Comparison of ENCODE assay signal across 15 cellular contexts in genomic region chrX:42519666-42520231, GRCh38.
DNase-seq lines count a peak whose midpoint lies in the region; ATAC-seq and TF ChIP-seq lines count a peak whose summit lies in the region.
"Had no signal": no experiment of that assay in that cellular context is flagged by ENCODE, and none has a peak within 500 bp of the region (broad histone marks: within the 10 kb centered on the region; RNA-seq: fewer than 3 reads in every experiment).

No MANE protein-coding gene starts in this region.

- no peaks in the 10 kb centered on the region for H3K79me2 ChIP-seq in GM23338 (replicated peaks; ENCODE audit: insufficient read depth)

- H3K4me2 ChIP-seq in GM23338, result no peak overlapping the region

- no peaks in the 10 kb centered on the region for H3F3A ChIP-seq in GM23338 (replicated peaks; ENCODE audit: low read depth)

- peak; percentile 9 for DNase-seq in ACHN
- DNase-seq in GM23338 (ENCODE audit: low spot score), result no peak
- DNase-seq in foreskin fibroblast, result peak; percentile 35 to 74
- no peak for DNase-seq in activated gamma-delta T cell treated with Interleukin-2 at 50 U/mL for 16 hours
- DNase-seq in NCI-H526 treated with DMSO at 0.1 percent for 48 hours (lab: John Stamatoyannopoulos, UW), result no peak
- DNase-seq: activated CD4-positive, CD25-positive, alpha-beta regulatory T cell treated with anti-CD3 and anti-CD28 coated beads, Interleukin-2, amount 50 U/mL, for 72 hours; activated effector memory CD4-positive, alpha-beta T cell treated with Interleukin-2 at 50 U/mL for 16 hours; NCI-H2029; SHP77 treated with DMSO at 0.1 percent for 48 hours; spleen; stimulated activated CD8-positive, alpha-beta memory T cell treated with anti-CD3 and anti-CD28 coated beads, Interleukin-4, amount 100 ng/mL, for 48 hours had no signal

- no peaks in the 10 kb centered on the region for H3K27me3 ChIP-seq in GM23338 (ENCODE audit: insufficient read depth)
- H3K27me3 ChIP-seq: spleen had no signal

- no peak overlapping the region for H3K27ac Mint-ChIP-seq in GM23338

- H3K9me3 Mint-ChIP-seq in GM23338, result no peaks in the 10 kb centered on the region; the same call in 2 of the 3 replicates

- in situ Hi-C loops in ACHN (cut with HindIII; ENCODE audit: low pct_ligation_motif_present, low pct_unique_long_range_greater_than_20kb, low sequenced_read_pairs), result no loop called here

- no peaks in the 10 kb centered on the region for H3K9me2 ChIP-seq in GM23338 (ENCODE audit: insufficient read depth)

- H3K4me3 ChIP-seq in GM23338 (no peak overlapping the region), foreskin fibroblast (ENCODE audit: low read depth in 1 of 2, low read length in 2 of 2) (no peak overlapping the region)
- H3K4me3 ChIP-seq: spleen had no signal

- H3K27ac ChIP-seq in GM23338 (ENCODE audit: low read depth) (no peak overlapping the region), VCaP (no peak overlapping the region)
- H3K27ac ChIP-seq: spleen had no signal

- no peaks in the 10 kb centered on the region for H3K4me1 Mint-ChIP-seq in GM23338
- H3K4me1 Mint-ChIP-seq: CD14-positive monocyte had no signal

- ATAC-seq in GM23338 (no peak), GM21723 (IDR thresholded peaks at IDR 0.05; ENCODE audit: unreplicated experiment) (no peak), GM18861 (IDR thresholded peaks at IDR 0.05; ENCODE audit: unreplicated experiment) (no peak)

- H3K27me3 Mint-ChIP-seq in GM23338 (ENCODE audit: insufficient read depth, low read depth, poor library complexity), result no peaks in the 10 kb centered on the region

- H3K36me3 ChIP-seq in GM23338 (ENCODE audit: insufficient read depth), result no peaks in the 10 kb centered on the region
- H3K36me3 ChIP-seq: spleen had no signal

- H4K20me1 ChIP-seq in GM23338 (replicated peaks; ENCODE audit: insufficient read depth), result no peaks in the 10 kb centered on the region

- H2AFZ ChIP-seq in GM23338, result no peak overlapping the region

- H3K36me3 Mint-ChIP-seq in GM23338 (ENCODE audit: low read depth), result no peaks in the 10 kb centered on the region
- H3K36me3 Mint-ChIP-seq: CD14-positive monocyte had no signal

- no peaks in the 10 kb centered on the region for H3K4me1 ChIP-seq in GM23338 (ENCODE audit: insufficient read depth)
- H3K4me1 ChIP-seq: spleen had no signal

- peak; percentile 8 to 26; a peak in 1 of 4 replicates for TF ChIP-seq CTCF in GM23338 (conservative IDR thresholded peaks at IDR 0.05; ENCODE audit: low read depth in 2 of 2)
- TF ChIP-seq CTCF in VCaP (conservative IDR thresholded peaks at IDR 0.05), result 0 out of 2 replicates have a peak, but pooled peaks have one; percentile 16
- TF ChIP-seq CTCF in foreskin fibroblast (IDR thresholded peaks at IDR 0.05; ENCODE audit: low read depth, low read length), result peak; percentile 13

- H3K4me3 Mint-ChIP-seq in GM23338, result no peak overlapping the region
- H3K4me3 Mint-ChIP-seq: CD14-positive monocyte had no signal

TF ChIP-seq in GM23338, 12 proteins besides CTCF, POLR2A, EP300 and RAD21:
- TF ChIP-seq JUNB (IDR thresholded peaks at IDR 0.05; ENCODE audit: unreplicated experiment) (no peak), POLR2AphosphoS5 (IDR thresholded peaks at IDR 0.05; ENCODE audit: low read depth) (no peak), ZNF331 (CRISPR knock-in tag; IDR thresholded peaks at IDR 0.05; ENCODE audit: low read depth) (no peak), REST (IDR thresholded peaks at IDR 0.05; ENCODE audit: unreplicated experiment) (no peak), NANOG (IDR thresholded peaks at IDR 0.05; ENCODE audit: borderline replicate concordance) (no peak)

Comparison
In these comparisons a context has a peak if more than half of its experiments do, and no peak if none do; other contexts are left out.
1. DNase-seq: peak in ACHN (single experiment) and foreskin fibroblast (2 of 2); none in GM23338 (single experiment), activated gamma-delta T cell treated with Interleukin-2 at 50 U/mL for 16 hours (single experiment) and NCI-H526 treated with DMSO at 0.1 percent for 48 hours (single experiment).
2. Peak in every context shown above with its lines, with median percentiles within 50 percentile points of each other: CTCF ChIP-seq.